ENCODE assay signal across 38 cellular contexts in genomic region chr2:205937193-205937592, GRCh38.
"Had no signal": no experiment of that assay in that cellular context is flagged by ENCODE, and none has a peak within 500 bp of the region (broad histone marks: within the 10 kb centered on the region; RNA-seq: fewer than 3 reads in every experiment).

No MANE protein-coding gene starts in this region.

- ATAC-seq: activated CD8-positive, alpha-beta T cell treated with anti-CD3 and anti-CD28 coated beads for 36 hours; activated naive CD4-positive, alpha-beta T cell treated with anti-CD3 and anti-CD28 coated beads, Interleukin-2, amount 50 U/mL, for 72 hours; activated T-cell treated with anti-CD3 and anti-CD28 coated beads, Interleukin-2, amount 50 U/mL, for 4 hours; activated T-cell treated with anti-CD3 and anti-CD28 coated beads, Interleukin-2, amount 50 U/mL, for 72 hours; activated T-helper 17 cell treated with anti-CD3 and anti-CD28 coated beads, Interleukin-2, amount 50 U/mL, for 72 hours; body of pancreas had no signal

- H3K4me3 ChIP-seq: adrenal gland, body of pancreas, cardiac muscle cell had no signal

- DNase-seq: activated B cell treated with CpG ODN at 0.5 μM for 24 hours; activated CD4-positive, alpha-beta memory T cell treated with anti-CD3 and anti-CD28 coated beads for 36 hours; activated CD4-positive, alpha-beta T cell treated with anti-CD3 and anti-CD28 coated beads for 4 hours; activated CD4-positive, alpha-beta T cell treated with anti-CD3 and anti-CD28 coated beads, Interleukin-2, amount 10 ng/mL, durations not matched to agents 24 days and 14 days; activated CD4-positive, alpha-beta T cell treated with anti-CD3 and anti-CD28 coated beads, Interleukin-2, amount 50 U/mL, for 1 hour; activated CD4-positive, alpha-beta T cell treated with anti-CD3 and anti-CD28 coated beads, Interleukin-2, amount 50 U/mL, for 4 hours; activated CD4-positive, CD25-positive, alpha-beta regulatory T cell treated with anti-CD3 and anti-CD28 coated beads, Interleukin-2, amount 50 U/mL, for 72 hours; activated CD8-positive, alpha-beta memory T cell treated with anti-CD3 and anti-CD28 coated beads, Interleukin-2, amount 50 U/mL, for 4 hours; activated CD8-positive, alpha-beta T cell treated with anti-CD3 and anti-CD28 coated beads for 36 hours; activated effector memory CD4-positive, alpha-beta T cell treated with anti-CD3 and anti-CD28 coated beads, Interleukin-2, amount 50 U/mL, for 16 hours; activated gamma-delta T cell treated with Interleukin-2 at 50 U/mL for 16 hours; activated naive CD4-positive, alpha-beta T cell; activated naive CD4-positive, alpha-beta T cell treated with anti-CD3 and anti-CD28 coated beads for 36 hours; activated naive CD4-positive, alpha-beta T cell treated with anti-CD3 and anti-CD28 coated beads, Interleukin-2, amount 50 U/mL, for 16 hours; activated naive CD8-positive, alpha-beta T cell treated with anti-CD3 and anti-CD28 coated beads for 36 hours; activated T-cell treated with anti-CD3 and anti-CD28 coated beads for 4 hours; activated T-cell treated with anti-CD3 and anti-CD28 coated beads, Interleukin-2, amount 50 U/mL, for 1 hour; activated T-cell treated with anti-CD3 and anti-CD28 coated beads, Interleukin-2, amount 50 U/mL, for 4 hours; activated T-cell treated with anti-CD3 and anti-CD28 coated beads, Interleukin-2, amount 50 U/mL, for 72 hours; adrenal gland; amniotic stem cell; aorta; body of pancreas; caudate nucleus; cerebellar nuclear complex; T-helper 2 cell; T-helper 9 cell had no signal

- H3K9me3 Mint-ChIP-seq: activated B cell treated with CpG ODN at 0.5 μM for 24 hours; activated CD4-positive, alpha-beta memory T cell treated with anti-CD3 and anti-CD28 coated beads for 36 hours; activated CD4-positive, alpha-beta T cell treated with anti-CD3 and anti-CD28 coated beads, Interleukin-2, amount 10 ng/mL, durations not matched to agents 24 days and 14 days; activated CD8-positive, alpha-beta T cell treated with anti-CD3 and anti-CD28 coated beads for 36 hours; activated naive CD4-positive, alpha-beta T cell treated with anti-CD3 and anti-CD28 coated beads for 36 hours; activated naive CD4-positive, alpha-beta T cell treated with anti-CD3 and anti-CD28 coated beads, Interleukin-2, amount 50 U/mL, for 72 hours; activated naive CD8-positive, alpha-beta T cell treated with anti-CD3 and anti-CD28 coated beads for 36 hours; activated T-cell treated with anti-CD3 and anti-CD28 coated beads, Interleukin-2, amount 50 U/mL, for 4 hours; activated T-cell treated with anti-CD3 and anti-CD28 coated beads, Interleukin-2, amount 50 U/mL, for 72 hours; activated T-helper 1 cell treated with anti-CD3 and anti-CD28 coated beads, Interleukin-12 subunit alpha, Interleukin-12 subunit beta, Interleukin-2, Interleukin-4 antibody, amounts not matched to agents 30 ng/mL and 10 ng/mL and 1 ng/mL, durations not matched to agents 14 hours and 24 hours and 36 hours; activated T-helper 17 cell treated with anti-CD3 and anti-CD28 coated beads, Interleukin-2, amount 50 U/mL, for 72 hours; central memory CD8-positive, alpha-beta T cell; T-helper 1 cell treated with Interleukin-12 subunit alpha and Interleukin-12 subunit beta and Interleukin-4 antibody, amounts not matched to agents 30 μg/mL and 1 μg/mL, for 36 hours; T-helper 2 cell treated with Interferon-gamma antibody and Interleukin-4, amounts not matched to agents 5 μg/mL and 100 μg/mL, for 36 hours had no signal

- H3K9me3 ChIP-seq: adrenal gland, body of pancreas had no signal

- H3K36me3 ChIP-seq: adrenal gland, cardiac muscle cell had no signal

- H3K27me3 Mint-ChIP-seq: activated B cell treated with CpG ODN at 0.5 μM for 24 hours had no signal

- H3K36me3 Mint-ChIP-seq: activated CD4-positive, alpha-beta memory T cell treated with anti-CD3 and anti-CD28 coated beads for 36 hours; activated naive CD4-positive, alpha-beta T cell treated with anti-CD3 and anti-CD28 coated beads, Interleukin-2, amount 50 U/mL, for 72 hours; activated naive CD8-positive, alpha-beta T cell treated with anti-CD3 and anti-CD28 coated beads for 36 hours had no signal

- H3K27ac Mint-ChIP-seq: activated B cell treated with CpG ODN at 0.5 μM for 24 hours; activated CD4-positive, alpha-beta memory T cell treated with anti-CD3 and anti-CD28 coated beads for 36 hours; activated CD4-positive, alpha-beta T cell treated with anti-CD3 and anti-CD28 coated beads, Interleukin-2, amount 10 ng/mL, durations not matched to agents 24 days and 14 days; activated CD8-positive, alpha-beta T cell treated with anti-CD3 and anti-CD28 coated beads for 36 hours; activated naive CD4-positive, alpha-beta T cell treated with anti-CD3 and anti-CD28 coated beads for 36 hours; activated naive CD4-positive, alpha-beta T cell treated with anti-CD3 and anti-CD28 coated beads, Interleukin-2, amount 50 U/mL, for 72 hours; activated naive CD8-positive, alpha-beta T cell treated with anti-CD3 and anti-CD28 coated beads for 36 hours; activated T-cell treated with anti-CD3 and anti-CD28 coated beads, Interleukin-2, amount 50 U/mL, for 72 hours; activated T-helper 1 cell treated with anti-CD3 and anti-CD28 coated beads, Interleukin-12 subunit alpha, Interleukin-12 subunit beta, Interleukin-2, Interleukin-4 antibody, amounts not matched to agents 30 ng/mL and 10 ng/mL and 1 ng/mL, durations not matched to agents 14 hours and 24 hours and 36 hours; activated T-helper 17 cell treated with anti-CD3 and anti-CD28 coated beads, Interleukin-2, amount 50 U/mL, for 72 hours; T-helper 1 cell treated with Interleukin-12 subunit alpha and Interleukin-12 subunit beta and Interleukin-4 antibody, amounts not matched to agents 30 μg/mL and 1 μg/mL, for 36 hours; T-helper 2 cell treated with Interferon-gamma antibody and Interleukin-4, amounts not matched to agents 5 μg/mL and 100 μg/mL, for 36 hours had no signal

- H3K4me3 Mint-ChIP-seq: activated B cell treated with CpG ODN at 0.5 μM for 24 hours; activated CD4-positive, alpha-beta memory T cell treated with anti-CD3 and anti-CD28 coated beads for 36 hours; activated CD4-positive, alpha-beta T cell treated with anti-CD3 and anti-CD28 coated beads, Interleukin-2, amount 10 ng/mL, durations not matched to agents 24 days and 14 days; activated CD8-positive, alpha-beta T cell treated with anti-CD3 and anti-CD28 coated beads for 36 hours; activated naive CD4-positive, alpha-beta T cell treated with anti-CD3 and anti-CD28 coated beads for 36 hours; activated naive CD8-positive, alpha-beta T cell treated with anti-CD3 and anti-CD28 coated beads for 36 hours; activated T-cell treated with anti-CD3 and anti-CD28 coated beads, Interleukin-2, amount 50 U/mL, for 4 hours; activated T-cell treated with anti-CD3 and anti-CD28 coated beads, Interleukin-2, amount 50 U/mL, for 72 hours; activated T-helper 1 cell treated with anti-CD3 and anti-CD28 coated beads, Interleukin-12 subunit alpha, Interleukin-12 subunit beta, Interleukin-2, Interleukin-4 antibody, amounts not matched to agents 30 ng/mL and 10 ng/mL and 1 ng/mL, durations not matched to agents 14 hours and 24 hours and 36 hours; activated T-helper 17 cell treated with anti-CD3 and anti-CD28 coated beads, Interleukin-2, amount 50 U/mL, for 72 hours; central memory CD8-positive, alpha-beta T cell; T-helper 1 cell treated with Interleukin-12 subunit alpha and Interleukin-12 subunit beta and Interleukin-4 antibody, amounts not matched to agents 30 μg/mL and 1 μg/mL, for 36 hours; T-helper 2 cell treated with Interferon-gamma antibody and Interleukin-4, amounts not matched to agents 5 μg/mL and 100 μg/mL, for 36 hours had no signal

- H3K4me1 Mint-ChIP-seq: activated B cell treated with CpG ODN at 0.5 μM for 24 hours; activated CD4-positive, alpha-beta T cell treated with anti-CD3 and anti-CD28 coated beads, Interleukin-2, amount 10 ng/mL, durations not matched to agents 24 days and 14 days; activated naive CD8-positive, alpha-beta T cell treated with anti-CD3 and anti-CD28 coated beads for 36 hours; activated T-helper 17 cell treated with anti-CD3 and anti-CD28 coated beads, Interleukin-2, amount 50 U/mL, for 72 hours; central memory CD8-positive, alpha-beta T cell had no signal

- H3K27ac ChIP-seq: adrenal gland, body of pancreas, cardiac muscle cell, VCaP had no signal

- H3K4me1 ChIP-seq: adrenal gland, body of pancreas had no signal

- H3K27me3 ChIP-seq: adrenal gland, body of pancreas, cardiac muscle cell had no signal

- FAIRE-seq: astrocyte, bronchial epithelial cell, TTC549 had no signal
